Comparison of ENCODE assay signal across 20 cellular contexts in the genomic region with DNA sequence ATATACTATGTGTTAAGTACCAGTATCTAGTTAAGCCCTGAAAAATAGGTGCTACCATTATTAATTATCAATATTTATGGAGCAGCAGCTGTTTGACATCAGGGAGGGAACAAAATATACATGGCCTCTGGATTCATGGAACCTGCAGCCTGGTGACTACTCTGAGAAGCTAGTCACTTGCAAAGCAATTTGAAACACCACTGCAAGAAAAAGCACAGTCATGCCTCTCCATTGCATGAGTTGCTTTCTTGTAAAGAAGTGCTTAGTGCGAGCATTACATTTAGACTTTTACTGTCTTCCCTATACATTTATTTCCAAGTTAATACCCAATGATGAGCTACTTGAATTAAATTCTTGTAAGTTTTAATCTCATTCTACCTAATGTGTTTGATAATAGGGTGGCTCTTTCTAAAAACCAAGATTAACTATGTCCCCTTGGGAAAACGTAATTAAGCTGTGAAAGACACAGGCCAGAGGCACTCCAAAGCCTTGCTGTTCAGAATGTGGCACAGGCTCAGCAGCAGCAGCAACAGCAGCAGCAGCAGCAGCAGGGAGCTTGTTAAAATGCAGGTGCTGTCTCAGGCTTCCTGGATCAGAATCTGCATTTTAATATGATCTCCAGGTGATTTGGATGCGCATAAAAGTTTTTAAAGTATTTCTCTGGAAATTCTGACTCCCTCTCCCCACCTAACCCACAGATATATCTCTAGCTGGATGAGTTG.
"Had no signal": no experiment of that assay in that cellular context is flagged by ENCODE, and none has a peak within 500 bp of the region (broad histone marks: within the 10 kb centered on the region; RNA-seq: fewer than 3 reads in every experiment).

No MANE protein-coding gene starts in this region.

- DNase-seq: activated CD4-positive, alpha-beta T cell treated with anti-CD3 and anti-CD28 coated beads for 48 hours; activated CD4-positive, CD25-positive, alpha-beta regulatory T cell; activated CD8-positive, alpha-beta T cell treated with anti-CD3 and anti-CD28 coated beads, Interleukin-2, amount 10 ng/mL, durations not matched to agents 7 days and 5 days; activated naive CD4-positive, alpha-beta T cell treated with anti-CD3 and anti-CD28 coated beads for 36 hours; activated naive CD8-positive, alpha-beta T cell treated with anti-CD3 and anti-CD28 coated beads, Interleukin-2, amount 50 U/mL, for 24 hours; activated T-cell treated with anti-CD3 and anti-CD28 coated beads, Interleukin-2, amount 50 U/mL, for 24 hours; brain microvascular endothelial cell; central memory CD4-positive, alpha-beta T cell; dorsolateral prefrontal cortex; islet precursor cell; left colon; lower lobe of right lung; retina; stimulated activated naive B cell treated with anti-CD40 and anti-IgM and Interleukin-4, amounts not matched to agents 10 μg/mL and 1 μg/mL and 100 μg/mL, for 72 hours; tibial artery had no signal

- H3K9me3 ChIP-seq: lower lobe of right lung, tibial artery had no signal

- H3K9me3 Mint-ChIP-seq: activated T-cell treated with anti-CD3 and anti-CD28 coated beads, Interleukin-2, amount 50 U/mL, for 24 hours; activated T-helper 2 cell treated with anti-CD3 and anti-CD28 coated beads, Interferon-gamma antibody, Interleukin-2, Interleukin-4, amounts not matched to agents 10 μg/mL and 5 μg/mL and 100 μg/mL, durations not matched to agents 14 hours and 24 hours and 36 hours; mesothelial cell of epicardium; nephron; stimulated activated naive B cell treated with anti-CD40 and anti-IgM and Interleukin-4, amounts not matched to agents 10 μg/mL and 1 μg/mL and 100 μg/mL, for 72 hours had no signal

- H3K27ac Mint-ChIP-seq: activated CD8-positive, alpha-beta T cell treated with anti-CD3 and anti-CD28 coated beads, Interleukin-2, amount 10 ng/mL, durations not matched to agents 7 days and 5 days; activated naive CD4-positive, alpha-beta T cell treated with anti-CD3 and anti-CD28 coated beads for 36 hours; activated naive CD8-positive, alpha-beta T cell treated with anti-CD3 and anti-CD28 coated beads, Interleukin-2, amount 50 U/mL, for 24 hours; activated T-cell treated with anti-CD3 and anti-CD28 coated beads, Interleukin-2, amount 50 U/mL, for 24 hours; activated T-helper 2 cell treated with anti-CD3 and anti-CD28 coated beads, Interferon-gamma antibody, Interleukin-2, Interleukin-4, amounts not matched to agents 10 μg/mL and 5 μg/mL and 100 μg/mL, durations not matched to agents 14 hours and 24 hours and 36 hours; mesothelial cell of epicardium; stimulated activated naive B cell treated with anti-CD40 and anti-IgM and Interleukin-4, amounts not matched to agents 10 μg/mL and 1 μg/mL and 100 μg/mL, for 72 hours had no signal

- H3K36me3 Mint-ChIP-seq: mesothelial cell of epicardium; stimulated activated naive B cell treated with anti-CD40 and anti-IgM and Interleukin-4, amounts not matched to agents 10 μg/mL and 1 μg/mL and 100 μg/mL, for 72 hours had no signal

- H3K4me1 Mint-ChIP-seq: mesothelial cell of epicardium; stimulated activated naive B cell treated with anti-CD40 and anti-IgM and Interleukin-4, amounts not matched to agents 10 μg/mL and 1 μg/mL and 100 μg/mL, for 72 hours had no signal

- ATAC-seq: activated CD8-positive, alpha-beta T cell treated with anti-CD3 and anti-CD28 coated beads, Interleukin-2, amount 10 ng/mL, durations not matched to agents 7 days and 5 days; activated naive CD8-positive, alpha-beta T cell treated with anti-CD3 and anti-CD28 coated beads, Interleukin-2, amount 50 U/mL, for 24 hours; left colon; lower lobe of right lung; stimulated activated naive B cell treated with anti-CD40 and anti-IgM and Interleukin-4, amounts not matched to agents 10 μg/mL and 1 μg/mL and 100 μg/mL, for 72 hours had no signal

- H3K4me3 Mint-ChIP-seq: activated CD8-positive, alpha-beta T cell treated with anti-CD3 and anti-CD28 coated beads, Interleukin-2, amount 10 ng/mL, durations not matched to agents 7 days and 5 days; activated naive CD4-positive, alpha-beta T cell treated with anti-CD3 and anti-CD28 coated beads for 36 hours; activated naive CD8-positive, alpha-beta T cell treated with anti-CD3 and anti-CD28 coated beads, Interleukin-2, amount 50 U/mL, for 24 hours; activated T-cell treated with anti-CD3 and anti-CD28 coated beads, Interleukin-2, amount 50 U/mL, for 24 hours; mesothelial cell of epicardium; nephron; stimulated activated naive B cell treated with anti-CD40 and anti-IgM and Interleukin-4, amounts not matched to agents 10 μg/mL and 1 μg/mL and 100 μg/mL, for 72 hours had no signal

- H3K4me3 ChIP-seq: dorsolateral prefrontal cortex, hepatocyte, lower lobe of right lung, tibial artery had no signal

- FAIRE-seq: colon had no signal

- H3K27ac ChIP-seq: brain microvascular endothelial cell, dorsolateral prefrontal cortex, hepatocyte, lower lobe of right lung, tibial artery had no signal

- H3K4me1 ChIP-seq: lower lobe of right lung had no signal

- H3K4me2 ChIP-seq: hepatocyte had no signal

- H3K27me3 Mint-ChIP-seq: stimulated activated naive B cell treated with anti-CD40 and anti-IgM and Interleukin-4, amounts not matched to agents 10 μg/mL and 1 μg/mL and 100 μg/mL, for 72 hours had no signal
